In the genomic region with DNA sequence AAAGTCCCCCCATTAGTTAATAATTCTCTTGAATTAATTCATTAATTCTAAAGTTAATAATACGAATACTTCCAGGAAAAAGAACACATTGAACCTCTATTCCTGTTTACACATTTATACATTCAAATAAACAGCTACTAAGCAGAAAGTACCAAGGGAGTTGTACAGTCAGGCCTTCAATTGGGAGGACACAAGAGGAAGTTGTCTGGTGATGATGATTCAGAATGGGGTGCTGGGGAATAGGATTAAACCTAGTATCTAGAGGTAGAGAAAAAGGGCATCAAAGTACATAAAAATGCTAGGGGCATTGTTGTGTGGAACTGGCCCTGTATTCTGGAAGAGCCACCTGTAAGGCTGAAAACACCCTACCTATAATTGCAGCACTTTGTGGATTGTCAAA, we compare ENCODE assay signal across 18 cellular contexts.
"Had no signal": no experiment of that assay in that cellular context is flagged by ENCODE, and none has a peak within 500 bp of the region (broad histone marks: within the 10 kb centered on the region; RNA-seq: fewer than 3 reads in every experiment).

No MANE protein-coding gene starts in this region.

- H3K79me2 ChIP-seq: parathyroid adenoma had no signal

- H3K27me3 ChIP-seq: body of pancreas, gastroesophageal sphincter, vagina had no signal

- H3K27ac ChIP-seq: body of pancreas, gastroesophageal sphincter, parathyroid adenoma, vagina had no signal

- H3K27me3 Mint-ChIP-seq: activated CD4-positive, alpha-beta memory T cell treated with anti-CD3 and anti-CD28 coated beads, Interleukin-2, amount 10 ng/mL, durations not matched to agents 7 days and 5 days; activated naive CD8-positive, alpha-beta T cell treated with anti-CD3 and anti-CD28 coated beads, Interleukin-2, amount 10 ng/mL, durations not matched to agents 7 days and 5 days had no signal

- H2AFZ ChIP-seq: parathyroid adenoma had no signal

- H3K4me1 Mint-ChIP-seq: activated CD4-positive, alpha-beta memory T cell treated with anti-CD3 and anti-CD28 coated beads, Interleukin-2, amount 10 ng/mL, durations not matched to agents 7 days and 5 days; activated CD8-positive, alpha-beta memory T cell treated with anti-CD3 and anti-CD28 coated beads, Interleukin-2, amount 10 ng/mL, durations not matched to agents 7 days and 5 days; activated naive CD8-positive, alpha-beta T cell treated with anti-CD3 and anti-CD28 coated beads, Interleukin-2, amount 10 ng/mL, durations not matched to agents 7 days and 5 days; activated T-helper 17 cell treated with anti-CD3 and anti-CD28 coated beads, Interleukin-2, amount 50 U/mL, for 72 hours; endodermal cell had no signal

- DNase-seq: activated CD4-positive, alpha-beta memory T cell treated with anti-CD3 and anti-CD28 coated beads, Interleukin-2, amount 10 ng/mL, durations not matched to agents 7 days and 5 days; activated CD4-positive, alpha-beta T cell treated with anti-CD3 and anti-CD28 coated beads for 48 hours; activated CD4-positive, CD25-positive, alpha-beta regulatory T cell; activated CD8-positive, alpha-beta memory T cell treated with anti-CD3 and anti-CD28 coated beads, Interleukin-2, amount 10 ng/mL, durations not matched to agents 7 days and 5 days; activated naive CD4-positive, alpha-beta T cell; activated naive CD8-positive, alpha-beta T cell treated with anti-CD3 and anti-CD28 coated beads, Interleukin-2, amount 10 ng/mL, durations not matched to agents 7 days and 5 days; amygdala; central memory CD4-positive, alpha-beta T cell; endodermal cell; naive thymus-derived CD8-positive, alpha-beta T cell; stimulated activated naive CD4-positive, alpha-beta T cell treated with Interleukin-2 at 50 U/mL for 16 hours; substantia nigra; SW 1271 had no signal

- H3K27ac Mint-ChIP-seq: activated CD4-positive, alpha-beta memory T cell treated with anti-CD3 and anti-CD28 coated beads, Interleukin-2, amount 10 ng/mL, durations not matched to agents 7 days and 5 days; activated CD8-positive, alpha-beta memory T cell treated with anti-CD3 and anti-CD28 coated beads, Interleukin-2, amount 10 ng/mL, durations not matched to agents 7 days and 5 days; activated naive CD8-positive, alpha-beta T cell treated with anti-CD3 and anti-CD28 coated beads, Interleukin-2, amount 10 ng/mL, durations not matched to agents 7 days and 5 days; activated T-helper 17 cell treated with anti-CD3 and anti-CD28 coated beads, Interleukin-2, amount 50 U/mL, for 72 hours; endodermal cell; naive thymus-derived CD8-positive, alpha-beta T cell had no signal

- H3K9me3 ChIP-seq: body of pancreas, gastroesophageal sphincter, vagina had no signal

- H3K4me3 Mint-ChIP-seq: activated CD4-positive, alpha-beta memory T cell treated with anti-CD3 and anti-CD28 coated beads, Interleukin-2, amount 10 ng/mL, durations not matched to agents 7 days and 5 days; activated CD8-positive, alpha-beta memory T cell treated with anti-CD3 and anti-CD28 coated beads, Interleukin-2, amount 10 ng/mL, durations not matched to agents 7 days and 5 days; activated naive CD8-positive, alpha-beta T cell treated with anti-CD3 and anti-CD28 coated beads, Interleukin-2, amount 10 ng/mL, durations not matched to agents 7 days and 5 days; activated T-helper 17 cell treated with anti-CD3 and anti-CD28 coated beads, Interleukin-2, amount 50 U/mL, for 72 hours; endodermal cell; naive thymus-derived CD8-positive, alpha-beta T cell had no signal

- H3K4me1 ChIP-seq: body of pancreas, parathyroid adenoma, vagina had no signal

- H3K9me3 Mint-ChIP-seq: activated CD4-positive, alpha-beta memory T cell treated with anti-CD3 and anti-CD28 coated beads, Interleukin-2, amount 10 ng/mL, durations not matched to agents 7 days and 5 days; activated naive CD8-positive, alpha-beta T cell treated with anti-CD3 and anti-CD28 coated beads, Interleukin-2, amount 10 ng/mL, durations not matched to agents 7 days and 5 days; endodermal cell had no signal

- H3K9ac ChIP-seq: parathyroid adenoma had no signal

- H3K36me3 ChIP-seq: gastroesophageal sphincter, vagina had no signal

- H3K36me3 Mint-ChIP-seq: activated CD8-positive, alpha-beta memory T cell treated with anti-CD3 and anti-CD28 coated beads, Interleukin-2, amount 10 ng/mL, durations not matched to agents 7 days and 5 days; activated naive CD8-positive, alpha-beta T cell treated with anti-CD3 and anti-CD28 coated beads, Interleukin-2, amount 10 ng/mL, durations not matched to agents 7 days and 5 days; naive thymus-derived CD8-positive, alpha-beta T cell had no signal

- H3K4me3 ChIP-seq: body of pancreas, gastroesophageal sphincter, vagina had no signal

- ATAC-seq: activated CD8-positive, alpha-beta memory T cell treated with anti-CD3 and anti-CD28 coated beads, Interleukin-2, amount 10 ng/mL, durations not matched to agents 7 days and 5 days; activated T-helper 17 cell treated with anti-CD3 and anti-CD28 coated beads, Interleukin-2, amount 50 U/mL, for 72 hours; body of pancreas; naive thymus-derived CD8-positive, alpha-beta T cell had no signal
